ENCODE assay signal across 21 cellular contexts in the genomic region with DNA sequence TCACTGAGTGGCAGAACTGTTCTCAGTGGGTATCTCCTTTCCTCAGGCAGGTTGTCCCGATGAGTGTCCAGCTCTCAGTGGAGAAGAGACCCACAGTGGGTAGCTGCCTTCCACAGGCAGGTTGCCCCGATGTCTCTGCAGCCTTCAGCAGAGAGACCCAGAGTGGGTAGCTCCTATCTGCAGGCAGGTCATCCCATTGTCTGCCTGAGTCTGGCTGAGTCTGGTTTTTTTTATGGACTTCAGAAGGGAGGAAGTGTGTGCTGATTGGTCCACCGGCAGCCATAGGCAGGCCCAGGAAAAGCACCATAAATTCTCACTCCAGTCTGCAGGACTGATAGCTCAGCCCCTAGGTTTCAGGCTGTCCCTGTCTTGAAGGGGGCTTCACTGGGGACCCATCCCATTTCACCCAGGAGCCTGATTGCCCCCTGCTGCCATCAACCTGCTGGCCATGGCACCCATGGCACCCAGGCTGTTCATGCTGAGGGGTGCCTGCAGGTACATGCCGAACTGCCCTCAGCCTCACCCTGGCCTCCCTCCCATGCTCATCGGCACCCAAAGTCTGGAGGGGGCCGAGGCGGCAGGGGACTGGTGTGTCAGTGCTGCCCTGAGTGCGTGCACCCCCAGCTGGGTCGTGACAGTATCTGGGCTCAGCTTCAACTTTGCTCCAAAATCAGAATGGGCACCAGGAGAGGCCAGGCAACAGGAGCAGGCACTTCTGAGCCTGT. TPM values are rescaled to one million over a fixed set of nuclear protein-coding genes. Genes with fewer than 3 reads are reported as not detected.
DNase-seq lines count a peak whose midpoint lies in the region; ATAC-seq and TF ChIP-seq lines count a peak whose summit lies in the region.
"Had no signal": no experiment of that assay in that cellular context is flagged by ENCODE, and none has a peak within 500 bp of the region (broad histone marks: within the 10 kb centered on the region; RNA-seq: fewer than 3 reads in every experiment).

No MANE protein-coding gene starts in this region.

- H3K27ac Mint-ChIP-seq in activated CD4-positive, alpha-beta T cell treated with anti-CD3 and anti-CD28 coated beads, Interleukin-2, amount 10 ng/mL, durations not matched to agents 24 days and 14 days = no peak overlapping the region
- no peak overlapping the region for H3K27ac Mint-ChIP-seq in activated CD4-positive, alpha-beta T cell treated with anti-CD3 and anti-CD28 coated beads for 36 hours
- H3K27ac Mint-ChIP-seq in dendritic cell treated with granulocyte-macrophage colony-stimulating factor and Interleukin-4, amounts not matched to agents 40 ng/mL and 50 ng/mL, for 4 days = peak overlapping the region; percentile 61
- no peak overlapping the region for H3K27ac Mint-ChIP-seq in CD8-positive, alpha-beta memory T cell
- H3K27ac Mint-ChIP-seq: CD4-positive, alpha-beta T cell; HFFc6 had no signal

- TF ChIP-seq POLR2A in NB4 (IDR thresholded peaks at IDR 0.05; ENCODE audit: extremely low read depth, insufficient read length) = no peak

- CTCF ChIA-PET in activated CD4-positive, alpha-beta T cell treated with anti-CD3 and anti-CD28 coated beads for 36 hours (lab: Charles Lee) = interaction anchor here (0.6 to 1.5 kb wide), 4 partner anchors 8 to 80 kb away, joined by 3 to 8 read pairs (median 5); no protein-coding TSS in a partner anchor
- CTCF ChIA-PET in CD8-positive, alpha-beta memory T cell (lab: Charles Lee) = no interaction called here

- peaks cover 24% of the 10 kb centered on the region for H3K4me1 Mint-ChIP-seq in activated CD4-positive, alpha-beta T cell treated with anti-CD3 and anti-CD28 coated beads, Interleukin-2, amount 10 ng/mL, durations not matched to agents 24 days and 14 days
- peaks cover 21% of the 10 kb centered on the region for H3K4me1 Mint-ChIP-seq in activated CD4-positive, alpha-beta T cell treated with anti-CD3 and anti-CD28 coated beads for 36 hours
- peaks cover 33% of the 10 kb centered on the region for H3K4me1 Mint-ChIP-seq in dendritic cell treated with granulocyte-macrophage colony-stimulating factor and Interleukin-4, amounts not matched to agents 40 ng/mL and 50 ng/mL, for 4 days (ENCODE audit: low read depth)
- peaks cover 24 to 31% (median 31%) of the 10 kb centered on the region in 3 donors for H3K4me1 Mint-ChIP-seq in CD8-positive, alpha-beta memory T cell

- no peak overlapping the region for H3K27ac ChIP-seq in CD8-positive, alpha-beta memory T cell (ENCODE audit: low read depth, low read length)

- no peak overlapping the region for H3K4me3 ChIP-seq in NB4 (ENCODE audit: low read depth, low read length)
- H3K4me3 ChIP-seq in CD8-positive, alpha-beta memory T cell (ENCODE audit: low read length) = no peak overlapping the region

- H3K9me3 Mint-ChIP-seq in activated CD4-positive, alpha-beta T cell treated with anti-CD3 and anti-CD28 coated beads, Interleukin-2, amount 10 ng/mL, durations not matched to agents 24 days and 14 days = no peaks in the 10 kb centered on the region
- no peaks in the 10 kb centered on the region for H3K9me3 Mint-ChIP-seq in activated CD4-positive, alpha-beta T cell treated with anti-CD3 and anti-CD28 coated beads for 36 hours (ENCODE audit: low read depth)
- H3K9me3 Mint-ChIP-seq in dendritic cell treated with granulocyte-macrophage colony-stimulating factor and Interleukin-4, amounts not matched to agents 40 ng/mL and 50 ng/mL, for 4 days = no peaks in the 10 kb centered on the region
- H3K9me3 Mint-ChIP-seq in CD8-positive, alpha-beta memory T cell = no peaks in the 10 kb centered on the region
- H3K9me3 Mint-ChIP-seq: CD4-positive, alpha-beta T cell; HFFc6 had no signal

- peaks cover 10% of the 10 kb centered on the region for H3K36me3 Mint-ChIP-seq in activated CD4-positive, alpha-beta T cell treated with anti-CD3 and anti-CD28 coated beads, Interleukin-2, amount 10 ng/mL, durations not matched to agents 24 days and 14 days (ENCODE audit: low read depth)
- H3K36me3 Mint-ChIP-seq in activated CD4-positive, alpha-beta T cell treated with anti-CD3 and anti-CD28 coated beads for 36 hours (ENCODE audit: low read depth) = peaks cover 3% of the 10 kb centered on the region
- H3K36me3 Mint-ChIP-seq in dendritic cell treated with granulocyte-macrophage colony-stimulating factor and Interleukin-4, amounts not matched to agents 40 ng/mL and 50 ng/mL, for 4 days (ENCODE audit: low read depth) = peaks cover 12% of the 10 kb centered on the region
- peaks cover 0 to 5% (median 0%) of the 10 kb centered on the region in 3 donors for H3K36me3 Mint-ChIP-seq in CD8-positive, alpha-beta memory T cell

- no peaks in the 10 kb centered on the region for H3K9me3 ChIP-seq in CD8-positive, alpha-beta memory T cell (ENCODE audit: low read length)
- H3K9me3 ChIP-seq: SK-N-SH had no signal

- peaks cover 9% of the 10 kb centered on the region for H3K27me3 Mint-ChIP-seq in activated CD4-positive, alpha-beta T cell treated with anti-CD3 and anti-CD28 coated beads, Interleukin-2, amount 10 ng/mL, durations not matched to agents 24 days and 14 days
- H3K27me3 Mint-ChIP-seq in activated CD4-positive, alpha-beta T cell treated with anti-CD3 and anti-CD28 coated beads for 36 hours = peaks cover 4% of the 10 kb centered on the region
- no peaks in the 10 kb centered on the region for H3K27me3 Mint-ChIP-seq in dendritic cell treated with granulocyte-macrophage colony-stimulating factor and Interleukin-4, amounts not matched to agents 40 ng/mL and 50 ng/mL, for 4 days
- no peaks in the 10 kb centered on the region for H3K27me3 Mint-ChIP-seq in CD8-positive, alpha-beta memory T cell
- H3K27me3 Mint-ChIP-seq: CD4-positive, alpha-beta T cell had no signal

- H3K4me1 ChIP-seq in CD8-positive, alpha-beta memory T cell (ENCODE audit: insufficient read depth, low read length) = peaks cover 30% of the 10 kb centered on the region

- ATAC-seq in activated CD4-positive, alpha-beta T cell treated with anti-CD3 and anti-CD28 coated beads for 36 hours = no peak
- ATAC-seq in GM19023 (IDR thresholded peaks at IDR 0.05; ENCODE audit: unreplicated experiment) (no peak), GM18517 (IDR thresholded peaks at IDR 0.05; ENCODE audit: unreplicated experiment) (no peak)
- ATAC-seq: PC-3 had no signal

- H3K27me3 ChIP-seq in CD8-positive, alpha-beta memory T cell (ENCODE audit: insufficient read depth, low read length, poor library complexity, severe bottlenecking) = no peaks in the 10 kb centered on the region

- H3K36me3 ChIP-seq in CD8-positive, alpha-beta memory T cell (ENCODE audit: insufficient read depth, low read length) = no peaks in the 10 kb centered on the region

- TF ChIP-seq CTCF in NB4 (IDR thresholded peaks at IDR 0.05; ENCODE audit: low read depth, low read length) = no peak

- DNase-seq in activated CD4-positive, alpha-beta T cell treated with anti-CD3 and anti-CD28 coated beads, Interleukin-2, amount 10 ng/mL, durations not matched to agents 24 days and 14 days = peak; percentile 61
- no peak for DNase-seq in activated CD4-positive, alpha-beta T cell treated with anti-CD3 and anti-CD28 coated beads for 36 hours
- DNase-seq in NB4 (ENCODE audit: low read depth) (peak; percentile 9), kidney glomerular epithelial cell (lab: John Stamatoyannopoulos, UW) (no peak)
- DNase-seq in CD8-positive, alpha-beta memory T cell = no peak
- DNase-seq: Calu3; CD4-positive, alpha-beta T cell; EL; H7; HFFc6; NCI-H1092 treated with DMSO at 0.1 percent for 48 hours; NCI-H2081; NCI-H446 treated with DMSO at 0.1 percent for 48 hours; NCI-H82; PC-3; RPMI8226; SHP77 treated with DMSO at 0.1 percent for 48 hours; SK-N-SH had no signal

- no peak overlapping the region for H3K4me3 Mint-ChIP-seq in activated CD4-positive, alpha-beta T cell treated with anti-CD3 and anti-CD28 coated beads, Interleukin-2, amount 10 ng/mL, durations not matched to agents 24 days and 14 days
- H3K4me3 Mint-ChIP-seq in activated CD4-positive, alpha-beta T cell treated with anti-CD3 and anti-CD28 coated beads for 36 hours = no peak overlapping the region
- no peak overlapping the region for H3K4me3 Mint-ChIP-seq in dendritic cell treated with granulocyte-macrophage colony-stimulating factor and Interleukin-4, amounts not matched to agents 40 ng/mL and 50 ng/mL, for 4 days
- peak overlapping the region in 2 of 7 donors; percentile 65 to 69 for H3K4me3 Mint-ChIP-seq in CD8-positive, alpha-beta memory T cell
- H3K4me3 Mint-ChIP-seq: CD4-positive, alpha-beta T cell; HFFc6 had no signal

- intact Hi-C loops in activated CD4-positive, alpha-beta T cell treated with anti-CD3 and anti-CD28 coated beads, Interleukin-2, amount 10 ng/mL, durations not matched to agents 24 days and 14 days (cut with micrococcal nuclease) = loop anchor here (5.0 kb wide), 1 partner anchor 84 kb away; no protein-coding TSS in a partner anchor
- intact Hi-C loops in activated CD4-positive, alpha-beta T cell treated with anti-CD3 and anti-CD28 coated beads for 36 hours (cut with DNase I, micrococcal nuclease) = loop anchor here (10.0 kb wide), 2 partner anchors 334 to 704 kb away; no protein-coding TSS in a partner anchor
- intact Hi-C loops in dendritic cell treated with granulocyte-macrophage colony-stimulating factor and Interleukin-4, amounts not matched to agents 40 ng/mL and 50 ng/mL, for 4 days (cut with micrococcal nuclease) = loop anchor here (10.0 kb wide), 1 partner anchor 76 kb away; no protein-coding TSS in a partner anchor

- POLR2A ChIA-PET in activated CD4-positive, alpha-beta T cell treated with anti-CD3 and anti-CD28 coated beads for 36 hours (lab: Charles Lee) = interaction anchor here (0.6 kb wide), 1 partner anchor 29 kb away, joined by 3 read pairs; no protein-coding TSS in a partner anchor
- POLR2A ChIA-PET in CD8-positive, alpha-beta memory T cell (lab: Charles Lee) = no interaction called here

RNA-seq across cellular contexts. Expression of a gene that starts 3.6 kb away (rescaled TPM):
- 36.2 and 39.8 TPM in 2 replicates for total RNA-seq in activated CD4-positive, alpha-beta T cell treated with anti-CD3 and anti-CD28 coated beads, Interleukin-2, amount 10 ng/mL, durations not matched to agents 24 days and 14 days
- 10 to 100 TPM; 20.1 to 22.9 TPM for total RNA-seq in activated CD4-positive, alpha-beta T cell treated with anti-CD3 and anti-CD28 coated beads for 36 hours
- 10 to 100 TPM; 27.0 to 27.2 TPM for total RNA-seq in CD8-positive, alpha-beta memory T cell
- 5.8 TPM for polyA plus RNA-seq in CD8-positive, alpha-beta memory T cell

Comparison
In these comparisons a context has a peak if more than half of its experiments do, and no peak if none do; other contexts are left out.
1. DNase-seq: peak in activated CD4-positive, alpha-beta T cell treated with anti-CD3 and anti-CD28 coated beads, Interleukin-2, amount 10 ng/mL, durations not matched to agents 24 days and 14 days (single experiment) and NB4 (single experiment); none in activated CD4-positive, alpha-beta T cell treated with anti-CD3 and anti-CD28 coated beads for 36 hours (single experiment), kidney glomerular epithelial cell (single experiment) and CD8-positive, alpha-beta memory T cell (0 of 5).